ENCODE assay signal across 1 cellular context in genomic region chr16:50245417-50246298, GRCh38.
A peak's percentile ranks its signal among the peaks of the same experiment; 100 is the strongest.
TF ChIP-seq lines count a peak whose summit lies in the region.

No MANE protein-coding gene starts in this region.

TF ChIP-seq in HepG2, 621 proteins besides CTCF, POLR2A, EP300 and RAD21 (continued from another document and continues in another):
- no peak for TF ChIP-seq MAZ (IDR thresholded peaks at IDR 0.05; ENCODE audit: borderline replicate concordance, low read depth, low read length)
- TF ChIP-seq MAZ (CRISPR knock-in tag; IDR thresholded peaks at IDR 0.05; ENCODE audit: low read depth) = peak; percentile 51; the same call in 1 of the 2 replicates
- no peak for TF ChIP-seq REL (CRISPR knock-in tag; conservative IDR thresholded peaks at IDR 0.05)
- TF ChIP-seq ARNT2 (CRISPR knock-in tag; IDR thresholded peaks at IDR 0.05; ENCODE audit: low read depth) = peak; percentile 27
- 0 out of 2 replicates have a peak, but pooled peaks have one; percentile 14 for TF ChIP-seq GATAD2A (CRISPR knock-in tag; IDR thresholded peaks at IDR 0.05)
- no peak for TF ChIP-seq ZNF569 (CRISPR knock-in tag; IDR thresholded peaks at IDR 0.05; ENCODE audit: borderline replicate concordance)
- peak; percentile 26; the same call in 1 of the 2 replicates for TF ChIP-seq ZBTB10 (CRISPR knock-in tag; IDR thresholded peaks at IDR 0.05; ENCODE audit: borderline replicate concordance)
- 0 out of 2 replicates have a peak, but pooled peaks have one; percentile 4 for TF ChIP-seq ETS1 (CRISPR knock-in tag; IDR thresholded peaks at IDR 0.05)
- no peak for TF ChIP-seq KDM4B (CRISPR knock-in tag; IDR thresholded peaks at IDR 0.05)
- TF ChIP-seq ZNF329 (CRISPR knock-in tag; IDR thresholded peaks at IDR 0.05; ENCODE audit: low read depth) = peak; percentile 9; the same call in 1 of the 2 replicates
- TF ChIP-seq, protein P1, sequence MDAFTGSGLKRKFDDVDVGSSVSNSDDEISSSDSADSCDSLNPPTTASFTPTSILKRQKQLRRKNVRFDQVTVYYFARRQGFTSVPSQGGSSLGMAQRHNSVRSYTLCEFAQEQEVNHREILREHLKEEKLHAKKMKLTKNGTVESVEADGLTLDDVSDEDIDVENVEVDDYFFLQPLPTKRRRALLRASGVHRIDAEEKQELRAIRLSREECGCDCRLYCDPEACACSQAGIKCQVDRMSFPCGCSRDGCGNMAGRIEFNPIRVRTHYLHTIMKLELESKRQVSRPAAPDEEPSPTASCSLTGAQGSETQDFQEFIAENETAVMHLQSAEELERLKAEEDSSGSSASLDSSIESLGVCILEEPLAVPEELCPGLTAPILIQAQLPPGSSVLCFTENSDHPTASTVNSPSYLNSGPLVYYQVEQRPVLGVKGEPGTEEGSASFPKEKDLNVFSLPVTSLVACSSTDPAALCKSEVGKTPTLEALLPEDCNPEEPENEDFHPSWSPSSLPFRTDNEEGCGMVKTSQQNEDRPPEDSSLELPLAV (CRISPR knock-in tag; conservative IDR thresholded peaks at IDR 0.05; ENCODE audit: low read depth) = no peak
- 0 out of 2 replicates have a peak, but pooled peaks have one; percentile 51 for TF ChIP-seq NRL (CRISPR knock-in tag; IDR thresholded peaks at IDR 0.05; ENCODE audit: borderline replicate concordance)
- 0 out of 2 replicates have a peak, but pooled peaks have one; percentile 49 for TF ChIP-seq BCL6 (CRISPR knock-in tag; IDR thresholded peaks at IDR 0.05)
- TF ChIP-seq SNAPC2 (CRISPR knock-in tag; IDR thresholded peaks at IDR 0.05) = 0 out of 2 replicates have a peak, but pooled peaks have one; percentile 62
- no peak for TF ChIP-seq ETV5 (CRISPR knock-in tag; IDR thresholded peaks at IDR 0.05; ENCODE audit: borderline replicate concordance)
- 0 out of 2 replicates have a peak, but pooled peaks have one; percentile 5 for TF ChIP-seq ZNF331 (CRISPR knock-in tag; IDR thresholded peaks at IDR 0.05)
- peak; percentile 67 for TF ChIP-seq FOSL2 (CRISPR knock-in tag; IDR thresholded peaks at IDR 0.05)
- no peak for TF ChIP-seq ZNF557 (CRISPR knock-in tag; IDR thresholded peaks at IDR 0.05)
- TF ChIP-seq MBD4 (IDR thresholded peaks at IDR 0.05; ENCODE audit: borderline replicate concordance, low read length) = no peak
- peak; percentile 17 for TF ChIP-seq ZEB1 (IDR thresholded peaks at IDR 0.05; ENCODE audit: insufficient replicate concordance, low read depth)
- no peak for TF ChIP-seq ZNF234 (CRISPR knock-in tag; conservative IDR thresholded peaks at IDR 0.05)
- TF ChIP-seq ZMYM2 (CRISPR knock-in tag; IDR thresholded peaks at IDR 0.05) = no peak
- TF ChIP-seq SIX1 (CRISPR knock-in tag; IDR thresholded peaks at IDR 0.05; ENCODE audit: borderline replicate concordance) = no peak
- TF ChIP-seq IKZF1 (IDR thresholded peaks at IDR 0.05) = no peak
- TF ChIP-seq, protein P2, sequence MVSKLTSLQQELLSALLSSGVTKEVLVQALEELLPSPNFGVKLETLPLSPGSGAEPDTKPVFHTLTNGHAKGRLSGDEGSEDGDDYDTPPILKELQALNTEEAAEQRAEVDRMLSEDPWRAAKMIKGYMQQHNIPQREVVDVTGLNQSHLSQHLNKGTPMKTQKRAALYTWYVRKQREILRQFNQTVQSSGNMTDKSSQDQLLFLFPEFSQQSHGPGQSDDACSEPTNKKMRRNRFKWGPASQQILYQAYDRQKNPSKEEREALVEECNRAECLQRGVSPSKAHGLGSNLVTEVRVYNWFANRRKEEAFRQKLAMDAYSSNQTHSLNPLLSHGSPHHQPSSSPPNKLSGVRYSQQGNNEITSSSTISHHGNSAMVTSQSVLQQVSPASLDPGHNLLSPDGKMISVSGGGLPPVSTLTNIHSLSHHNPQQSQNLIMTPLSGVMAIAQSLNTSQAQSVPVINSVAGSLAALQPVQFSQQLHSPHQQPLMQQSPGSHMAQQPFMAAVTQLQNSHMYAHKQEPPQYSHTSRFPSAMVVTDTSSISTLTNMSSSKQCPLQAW (CRISPR knock-in tag; IDR thresholded peaks at IDR 0.05) = 0 out of 2 replicates have a peak, but pooled peaks have one; percentile 48
- peak; percentile 59; the same call in 1 of the 2 replicates for TF ChIP-seq ZNF280B (CRISPR knock-in tag; IDR thresholded peaks at IDR 0.05; ENCODE audit: borderline replicate concordance)
- TF ChIP-seq ZNF484 (CRISPR knock-in tag; IDR thresholded peaks at IDR 0.05; ENCODE audit: borderline replicate concordance, low read depth) = no peak
- TF ChIP-seq KDM2A (CRISPR knock-in tag; IDR thresholded peaks at IDR 0.05; ENCODE audit: borderline replicate concordance, low read depth) = peak; percentile 61; the same call in 1 of the 2 replicates
- no peak for TF ChIP-seq JARID2 (CRISPR knock-in tag; IDR thresholded peaks at IDR 0.05; ENCODE audit: insufficient replicate concordance)
- TF ChIP-seq FOXO1 (CRISPR knock-in tag; IDR thresholded peaks at IDR 0.05) = no peak
- no peak for TF ChIP-seq SCMH1 (CRISPR knock-in tag; IDR thresholded peaks at IDR 0.05; ENCODE audit: borderline replicate concordance)
- TF ChIP-seq ZNF451 (CRISPR knock-in tag; IDR thresholded peaks at IDR 0.05) = 0 out of 2 replicates have a peak, but pooled peaks have one; percentile 30
- TF ChIP-seq BORCS8-MEF2B (CRISPR knock-in tag; IDR thresholded peaks at IDR 0.05) = peak; percentile 25; the same call in 1 of the 2 replicates
- 0 out of 2 replicates have a peak, but pooled peaks have one; percentile 36 for TF ChIP-seq ZNF674 (CRISPR knock-in tag; IDR thresholded peaks at IDR 0.05; ENCODE audit: low read depth)
- peak; percentile 45; the same call in 1 of the 2 replicates for TF ChIP-seq ZNF563 (CRISPR knock-in tag; IDR thresholded peaks at IDR 0.05)
- TF ChIP-seq ZNF513 (CRISPR knock-in tag; conservative IDR thresholded peaks at IDR 0.05) = no peak
- peak; percentile 8 for TF ChIP-seq ASH2L (IDR thresholded peaks at IDR 0.05; ENCODE audit: insufficient read length, low read depth, low read length)
- TF ChIP-seq STAG1 (CRISPR knock-in tag; IDR thresholded peaks at IDR 0.05) = peak; percentile 61
- no peak for TF ChIP-seq MED1 (CRISPR knock-in tag; IDR thresholded peaks at IDR 0.05)
- 0 out of 2 replicates have a peak, but pooled peaks have one; percentile 39 for TF ChIP-seq HES4 (CRISPR knock-in tag; IDR thresholded peaks at IDR 0.05; ENCODE audit: borderline replicate concordance)
- TF ChIP-seq ZNF607 (CRISPR knock-in tag; IDR thresholded peaks at IDR 0.05; ENCODE audit: borderline replicate concordance) = no peak
- TF ChIP-seq, protein P3, sequence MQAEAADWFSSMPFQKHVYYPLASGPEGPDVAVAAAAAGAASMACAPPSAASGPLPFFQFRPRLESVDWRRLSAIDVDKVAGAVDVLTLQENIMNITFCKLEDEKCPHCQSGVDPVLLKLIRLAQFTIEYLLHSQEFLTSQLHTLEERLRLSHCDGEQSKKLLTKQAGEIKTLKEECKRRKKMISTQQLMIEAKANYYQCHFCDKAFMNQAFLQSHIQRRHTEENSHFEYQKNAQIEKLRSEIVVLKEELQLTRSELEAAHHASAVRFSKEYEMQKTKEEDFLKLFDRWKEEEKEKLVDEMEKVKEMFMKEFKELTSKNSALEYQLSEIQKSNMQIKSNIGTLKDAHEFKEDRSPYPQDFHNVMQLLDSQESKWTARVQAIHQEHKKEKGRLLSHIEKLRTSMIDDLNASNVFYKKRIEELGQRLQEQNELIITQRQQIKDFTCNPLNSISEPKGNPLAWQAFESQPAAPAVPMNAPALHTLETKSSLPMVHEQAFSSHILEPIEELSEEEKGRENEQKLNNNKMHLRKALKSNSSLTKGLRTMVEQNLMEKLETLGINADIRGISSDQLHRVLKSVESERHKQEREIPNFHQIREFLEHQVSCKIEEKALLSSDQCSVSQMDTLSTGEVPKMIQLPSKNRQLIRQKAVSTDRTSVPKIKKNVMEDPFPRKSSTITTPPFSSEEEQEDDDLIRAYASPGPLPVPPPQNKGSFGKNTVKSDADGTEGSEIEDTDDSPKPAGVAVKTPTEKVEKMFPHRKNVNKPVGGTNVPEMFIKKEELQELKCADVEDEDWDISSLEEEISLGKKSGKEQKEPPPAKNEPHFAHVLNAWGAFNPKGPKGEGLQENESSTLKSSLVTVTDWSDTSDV (CRISPR knock-in tag; IDR thresholded peaks at IDR 0.05) = peak; percentile 82
- TF ChIP-seq MYC (CRISPR knock-in tag; IDR thresholded peaks at IDR 0.05; ENCODE audit: borderline replicate concordance) = peak; percentile 64; the same call in 1 of the 2 replicates
- TF ChIP-seq, protein P4, sequence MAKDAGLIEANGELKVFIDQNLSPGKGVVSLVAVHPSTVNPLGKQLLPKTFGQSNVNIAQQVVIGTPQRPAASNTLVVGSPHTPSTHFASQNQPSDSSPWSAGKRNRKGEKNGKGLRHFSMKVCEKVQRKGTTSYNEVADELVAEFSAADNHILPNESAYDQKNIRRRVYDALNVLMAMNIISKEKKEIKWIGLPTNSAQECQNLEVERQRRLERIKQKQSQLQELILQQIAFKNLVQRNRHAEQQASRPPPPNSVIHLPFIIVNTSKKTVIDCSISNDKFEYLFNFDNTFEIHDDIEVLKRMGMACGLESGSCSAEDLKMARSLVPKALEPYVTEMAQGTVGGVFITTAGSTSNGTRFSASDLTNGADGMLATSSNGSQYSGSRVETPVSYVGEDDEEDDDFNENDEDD (CRISPR knock-in tag; IDR thresholded peaks at IDR 0.05; ENCODE audit: borderline replicate concordance) = peak; percentile 33; the same call in 1 of the 2 replicates
- TF ChIP-seq TRIM24 (CRISPR knock-in tag; IDR thresholded peaks at IDR 0.05) = no peak
- TF ChIP-seq HOXA3 (CRISPR knock-in tag; IDR thresholded peaks at IDR 0.05) = 0 out of 2 replicates have a peak, but pooled peaks have one; percentile 23
- TF ChIP-seq ZBTB21 (CRISPR knock-in tag; IDR thresholded peaks at IDR 0.05) = no peak
- 0 out of 2 replicates have a peak, but pooled peaks have one; percentile 19 for TF ChIP-seq HDAC2 (CRISPR knock-in tag; IDR thresholded peaks at IDR 0.05)
- TF ChIP-seq PTBP1 (IDR thresholded peaks at IDR 0.05; ENCODE audit: low read depth, low read length, poor library complexity, severe bottlenecking) = peak; percentile 92
- peak; percentile 72 for TF ChIP-seq BHLHE40 (IDR thresholded peaks at IDR 0.05; ENCODE audit: low read length)
- no peak for TF ChIP-seq HINFP (CRISPR knock-in tag; IDR thresholded peaks at IDR 0.05; ENCODE audit: low read depth)
- no peak for TF ChIP-seq TBX3 (IDR thresholded peaks at IDR 0.05; ENCODE audit: borderline replicate concordance)
